10 cellular contexts compared by ENCODE assay signal in genomic region chr6:26183237-26183580, GRCh38.
DNase-seq lines count a peak whose midpoint lies in the region; ATAC-seq and TF ChIP-seq lines count a peak whose summit lies in the region.
"Had no signal": no experiment of that assay in that cellular context is flagged by ENCODE, and none has a peak within 500 bp of the region (broad histone marks: within the 10 kb centered on the region; RNA-seq: fewer than 3 reads in every experiment).

No MANE protein-coding gene starts in this region.

- H3K36me3 Mint-ChIP-seq in activated T-helper 17 cell treated with anti-CD3 and anti-CD28 coated beads, Interleukin-2, amount 50 U/mL, for 72 hours (ENCODE audit: low read depth), result peaks cover 8% of the 10 kb centered on the region

- no peak for TF ChIP-seq CTCF in retinal pigment epithelial cell (conservative IDR thresholded peaks at IDR 0.05; ENCODE audit: low read depth, low read length)

- peak overlapping the region; percentile 85 for H3K4me3 Mint-ChIP-seq in activated T-helper 17 cell treated with anti-CD3 and anti-CD28 coated beads, Interleukin-2, amount 50 U/mL, for 72 hours

- intact Hi-C loops in left cardiac atrium (cut with DNase I), result no loop called here

- peak overlapping the region; percentile 90 for H3K27ac Mint-ChIP-seq in activated T-helper 17 cell treated with anti-CD3 and anti-CD28 coated beads, Interleukin-2, amount 50 U/mL, for 72 hours

- no peaks in the 10 kb centered on the region for H3K9me3 Mint-ChIP-seq in activated T-helper 17 cell treated with anti-CD3 and anti-CD28 coated beads, Interleukin-2, amount 50 U/mL, for 72 hours

- ATAC-seq in activated T-helper 17 cell treated with anti-CD3 and anti-CD28 coated beads, Interleukin-2, amount 50 U/mL, for 72 hours (replicated peaks), result peak; percentile 7
- peak; percentile 13 to 33 for ATAC-seq in left cardiac atrium
- no peak for ATAC-seq in HG03097 (IDR thresholded peaks at IDR 0.05; ENCODE audit: low FRiP score, unreplicated experiment)
- ATAC-seq in HG03469 (IDR thresholded peaks at IDR 0.05; ENCODE audit: unreplicated experiment), result no peak

- peaks cover 29% of the 10 kb centered on the region for H3K4me1 Mint-ChIP-seq in activated T-helper 17 cell treated with anti-CD3 and anti-CD28 coated beads, Interleukin-2, amount 50 U/mL, for 72 hours

- H3K27me3 Mint-ChIP-seq in activated T-helper 17 cell treated with anti-CD3 and anti-CD28 coated beads, Interleukin-2, amount 50 U/mL, for 72 hours, result no peaks in the 10 kb centered on the region

- H3K4me3 ChIP-seq in retinal pigment epithelial cell (ENCODE audit: low read length), result peak overlapping the region; percentile 56

- DNase-seq in ELF-1 (ENCODE audit: low read depth, low spot score), result peak; percentile 85
- no peak for DNase-seq in left cardiac atrium
- no peak for DNase-seq in retinal pigment epithelial cell (ENCODE audit: low read depth)
- DNase-seq in AG08396 (ENCODE audit: low spot score), result no peak
- DNase-seq in dedifferentiated amniotic fluid mesenchymal stem cell (ENCODE audit: extremely low spot score), result no peak
- DNase-seq: activated gamma-delta T cell, NCI-H2081 had no signal

Comparison
In these comparisons a context has a peak if more than half of its experiments do, and no peak if none do; other contexts are left out.
1. ATAC-seq: peak in activated T-helper 17 cell treated with anti-CD3 and anti-CD28 coated beads, Interleukin-2, amount 50 U/mL, for 72 hours (single experiment) and left cardiac atrium (2 of 2); none in HG03097 (single experiment) and HG03469 (single experiment).